In the genomic region with DNA sequence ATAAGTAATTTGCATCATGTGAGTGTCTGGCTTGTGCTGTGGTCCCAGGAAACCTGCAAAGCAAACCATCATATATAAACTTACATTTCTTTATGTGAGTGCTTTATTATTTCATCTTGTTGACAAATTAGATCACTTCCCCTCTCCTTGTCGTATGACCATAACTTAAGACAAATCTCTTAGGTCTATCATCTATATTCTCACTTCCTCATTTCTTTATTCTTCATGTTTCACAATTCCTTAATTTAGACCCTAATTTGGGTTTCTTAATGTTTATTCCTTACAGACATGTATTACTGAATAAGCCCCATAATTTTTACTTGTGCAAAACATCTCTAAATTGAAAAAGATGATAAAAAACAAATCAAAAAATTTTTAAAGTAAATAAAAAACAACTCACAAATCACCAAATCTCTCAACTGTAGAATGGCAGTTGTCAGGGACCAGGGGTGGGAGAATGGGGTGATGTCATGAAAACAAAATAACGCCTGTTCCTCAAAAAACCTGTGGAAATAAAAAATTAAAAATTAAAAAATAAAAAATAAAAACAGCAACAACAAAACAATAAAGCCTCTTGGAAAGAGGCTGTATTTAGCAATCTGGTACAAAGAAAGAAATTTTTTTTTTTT, we compare ENCODE assay signal across 14 cellular contexts. TPM values are rescaled to one million over a fixed set of nuclear protein-coding genes. Genes with fewer than 3 reads are reported as not detected.
DNase-seq lines count a peak whose midpoint lies in the region; ATAC-seq, FAIRE-seq and TF ChIP-seq lines count a peak whose summit lies in the region.
"Had no signal": no experiment of that assay in that cellular context is flagged by ENCODE, and none has a peak within 500 bp of the region (broad histone marks: within the 10 kb centered on the region; RNA-seq: fewer than 3 reads in every experiment).

No MANE protein-coding gene starts in this region.

- 70% methylated on average over 2 of the region's 2 CpGs for WGBS in HepG2 (ENCODE audit: low lambda C conversion rate)
- WGBS in right lobe of liver (ENCODE audit: insufficient coverage, low coverage, low lambda C conversion rate, missing lambda C conversion rate): 78% methylated on average over 2 of the region's 2 CpGs

- TF ChIP-seq EP300 in HepG2 (IDR thresholded peaks at IDR 0.05; ENCODE audit: low read depth in 2 of 2, low read length in 2 of 2) (no peak), HepG2 (CRISPR knock-in tag; IDR thresholded peaks at IDR 0.05; ENCODE audit: borderline replicate concordance) (no peak)

- ATAC-seq in HepG2 (no peak), right lobe of liver (no peak), HG02870 (IDR thresholded peaks at IDR 0.05; ENCODE audit: unreplicated experiment) (peak; percentile 36), HG03039 (IDR thresholded peaks at IDR 0.05; ENCODE audit: unreplicated experiment) (no peak), GM19455 (IDR thresholded peaks at IDR 0.05; ENCODE audit: unreplicated experiment) (no peak)

- no TSS peak for BruUV-seq in HepG2 (replicated peaks; lab: Mats Ljungman, UMichigan)

- no peak for TF ChIP-seq RAD21 in HepG2 (CRISPR knock-in tag; IDR thresholded peaks at IDR 0.05)

- H3K27ac ChIP-seq in HepG2 (ENCODE audit: extremely low read length, insufficient read depth, low read length): no peak overlapping the region
- H3K27ac ChIP-seq in right lobe of liver: no peak overlapping the region
- H3K27ac ChIP-seq: 22Rv1 had no signal

- H3K9ac ChIP-seq in HepG2 (ENCODE audit: insufficient read depth, low read depth, low read length): no peak overlapping the region

- CTCF ChIA-PET in HepG2 (lab: Yijun Ruan, JAX; ENCODE audit: low intra/inter-chr PET ratio, low total read pairs): no interaction called here

- no peak overlapping the region for H2AFZ ChIP-seq in HepG2 (ENCODE audit: low read length)

- H3K27me3 ChIP-seq in HepG2 (ENCODE audit: control insufficient read depth in 1 of 2, insufficient read depth in 2 of 2, low read length in 2 of 2): no peaks in the 10 kb centered on the region
- H3K27me3 ChIP-seq in right lobe of liver: no peaks in the 10 kb centered on the region

- H3K4me1 ChIP-seq in HepG2 (ENCODE audit: insufficient read depth, low read length) (peaks cover 6% of the 10 kb centered on the region; the same call in 1 of the 2 replicates), right lobe of liver (no peaks in the 10 kb centered on the region)

- no peak for TF ChIP-seq POLR2A in HepG2 (IDR thresholded peaks at IDR 0.05; ENCODE audit: insufficient read depth in 1 of 2, low read depth in 2 of 2, low read length in 2 of 2)
- no peak for TF ChIP-seq POLR2A in right lobe of liver (IDR thresholded peaks at IDR 0.05)

- TF ChIP-seq CTCF in HepG2 (CRISPR knock-in tag; IDR thresholded peaks at IDR 0.05) (no peak), right lobe of liver (IDR thresholded peaks at IDR 0.05) (no peak)

- in situ Hi-C loops in HepG2 (cut with HindIII; ENCODE audit: extremely low pct_ligation_motif_present, low pct_unique_long_range_greater_than_20kb): no loop called here

- no peak overlapping the region for H3K4me3 ChIP-seq in HepG2 (replicated peaks in 1 of 3; ENCODE audit: insufficient read depth in 1 of 3, low read depth in 2 of 3, low read length in 3 of 3)
- H3K4me3 ChIP-seq in right lobe of liver: no peak overlapping the region

- POLR2A ChIA-PET in HepG2 (lab: Yijun Ruan, JAX): no interaction called here

- DNase-seq in HepG2 (ENCODE audit: low spot score) (no peak), right lobe of liver (no peak), NAMALWA (ENCODE audit: low spot score) (peak; percentile 68), kidney glomerular epithelial cell (lab: John Stamatoyannopoulos, UW) (no peak), head of caudate nucleus (no peak)
- DNase-seq: activated T-cell treated with anti-CD3 and anti-CD28 coated beads for 4 hours, EL, NCI-H526 treated with DMSO at 0.1 percent for 48 hours had no signal

- H4K20me1 ChIP-seq in HepG2 (ENCODE audit: insufficient read depth, low read length): no peaks in the 10 kb centered on the region

- no peak for FAIRE-seq in HepG2 (lab: Jason Lieb, UNC)
- FAIRE-seq: bronchial epithelial cell, H1 had no signal

- no peaks in the 10 kb centered on the region for H3K79me2 ChIP-seq in HepG2 (ENCODE audit: insufficient read depth, low read length)

- no peaks in the 10 kb centered on the region for H3K36me3 ChIP-seq in HepG2 (replicated peaks in 1 of 2; ENCODE audit: control insufficient read depth in 1 of 2, insufficient read depth in 2 of 2, low read length in 2 of 2)
- H3K36me3 ChIP-seq in right lobe of liver: no peaks in the 10 kb centered on the region

- no peak overlapping the region for H3K4me2 ChIP-seq in HepG2 (ENCODE audit: low read depth, low read length)

- intact Hi-C loops in HepG2 (cut with micrococcal nuclease; ENCODE audit: unreplicated experiment): no loop called here
- intact Hi-C loops in right lobe of liver (cut with DNase I): no loop called here
- intact Hi-C loops in head of caudate nucleus (cut with DNase I): no loop called here

- peaks cover 6% of the 10 kb centered on the region for H3K9me3 ChIP-seq in HepG2 (ENCODE audit: low read length)
- H3K9me3 ChIP-seq in right lobe of liver: peaks cover 0 to 4% (median 0%) of the 10 kb centered on the region in 4 donors

TF ChIP-seq in HepG2, 621 proteins besides CTCF, POLR2A, EP300 and RAD21:
- no peak for TF ChIP-seq NR2C2 (CRISPR knock-in tag; IDR thresholded peaks at IDR 0.05; ENCODE audit: borderline replicate concordance)
- TF ChIP-seq ATF7 (IDR thresholded peaks at IDR 0.05): peak; percentile 18; the same call in 1 of the 2 replicates
- TF ChIP-seq ATF7 (CRISPR knock-in tag; IDR thresholded peaks at IDR 0.05): no peak
- no peak for TF ChIP-seq ZNF652 (CRISPR knock-in tag; IDR thresholded peaks at IDR 0.05; ENCODE audit: borderline replicate concordance, low read depth)

RNA-seq across cellular contexts. Expression of gene FBXO30, which starts 49.5 kb away (rescaled TPM):
- total RNA-seq in HepG2 (2016; rRNA removed; fragmentation: Illumina TruSeq; extraction: Trizol): 7.1 and 11.4 TPM in 2 replicates
- 2.8 and 3.1 TPM in 2 replicates for total RNA-seq in HepG2 (2016; cell fraction: cytosol; rRNA removed; fragmentation: Illumina TruSeq; extraction: Trizol; ENCODE audit: low read depth)
- 7.3 and 10.8 TPM in 2 replicates for total RNA-seq in HepG2 (2016; cell fraction: insoluble cytoplasmic fraction; rRNA removed; fragmentation: Illumina TruSeq; extraction: Trizol)
- 6.1 and 7.4 TPM in 2 replicates for total RNA-seq in HepG2 (2016; cell fraction: membrane; rRNA removed; fragmentation: Illumina TruSeq; extraction: Trizol)
- total RNA-seq in HepG2 (2016; cell fraction: nucleus; rRNA removed; fragmentation: Illumina TruSeq; extraction: Trizol): 12.8 and 13.1 TPM in 2 replicates
- polyA plus RNA-seq in HepG2 (2011; rRNA removed): 2.8 and 3.2 TPM in 2 replicates
- 0.99 and 2.0 TPM in 2 replicates for polyA plus RNA-seq in HepG2 (2011; cell fraction: cytosol; rRNA removed)
- 2.2 and 2.9 TPM in 2 replicates for polyA plus RNA-seq in HepG2 (2011; cell fraction: nucleus; rRNA removed)
- 5.9 and 6.1 TPM in 2 replicates for polyA plus RNA-seq in HepG2 (2012)
- 0.18 and 0.25 TPM in 2 replicates for polyA plus RNA-seq in HepG2 (2016; cell fraction: cytosol; fragmentation: Illumina TruSeq; extraction: Trizol; ENCODE audit: low read depth)
- 8.4 and 9.0 TPM in 2 replicates for polyA plus RNA-seq in HepG2 (2016; cell fraction: insoluble cytoplasmic fraction; fragmentation: Illumina TruSeq; extraction: Trizol; ENCODE audit: low read depth)
- 1.0 and 1.1 TPM in 2 replicates for polyA plus RNA-seq in HepG2 (2016; cell fraction: membrane; fragmentation: Illumina TruSeq; extraction: Trizol; ENCODE audit: low read depth)
- polyA plus RNA-seq in HepG2 (2016; cell fraction: nucleus; fragmentation: Illumina TruSeq; extraction: Trizol; ENCODE audit: insufficient read depth, low read depth): 8.4 and 9.2 TPM in 2 replicates
- polyA minus RNA-seq in HepG2 (2011; rRNA and poly(A)+ RNA removed; ENCODE audit: low replicate concordance): 3.9 and 4.3 TPM in 2 replicates
- polyA minus RNA-seq in HepG2 (2011; cell fraction: cytosol; rRNA and poly(A)+ RNA removed): 4.1 and 5.3 TPM in 2 replicates
- polyA minus RNA-seq in HepG2 (2011; cell fraction: nucleus; rRNA and poly(A)+ RNA removed): 34.2 and 35.8 TPM in 2 replicates
- total RNA-seq in right lobe of liver: 1 to 10 TPM; 2.2 to 3.2 (median 3.0) TPM
